In genomic region chr1:12064073-12064969, GRCh38 we compare ENCODE assay signal across 16 cellular contexts. TPM values are rescaled to one million over a fixed set of nuclear protein-coding genes. Genes with fewer than 3 reads are reported as not detected.
DNase-seq lines count a peak whose midpoint lies in the region; TF ChIP-seq lines count a peak whose summit lies in the region.
"Had no signal": no experiment of that assay in that cellular context is flagged by ENCODE, and none has a peak within 500 bp of the region (broad histone marks: within the 10 kb centered on the region; RNA-seq: fewer than 3 reads in every experiment).

No MANE protein-coding gene starts in this region.

- peak; percentile 23 for TF ChIP-seq POLR2A in GM19193 (IDR thresholded peaks at IDR 0.05; ENCODE audit: extremely low read depth, insufficient read depth, insufficient read length)

- H3K4me3 Mint-ChIP-seq in CD4-positive, alpha-beta memory T cell, result peak overlapping the region in 7 of 8 donors; percentile 38 to 78 (median 65)
- peak overlapping the region; percentile 85 for H3K4me3 Mint-ChIP-seq in activated CD4-positive, alpha-beta memory T cell treated with anti-CD3 and anti-CD28 coated beads for 36 hours
- H3K4me3 Mint-ChIP-seq in immature natural killer cell, result peak overlapping the region in 3 of 5 donors; percentile 5 to 51 (median 36)

- DNase-seq in CD4-positive, alpha-beta memory T cell, result no peak
- DNase-seq in activated CD4-positive, alpha-beta memory T cell treated with anti-CD3 and anti-CD28 coated beads for 36 hours, result no peak
- DNase-seq in immature natural killer cell (no peak), epidermal melanocyte (ENCODE audit: insufficient read length, low spot score) (no peak), glomerular visceral epithelial cell (ENCODE audit: extremely low spot score) (no peak), EL (no peak), nucleus accumbens (lab: John Stamatoyannopoulos, UW) (no peak)
- DNase-seq: COR-L47; mammary epithelial cell; Peyer's patch; psoas muscle; stimulated activated CD4-positive, alpha-beta T cell treated with anti-CD3 and anti-CD28 coated beads, Interleukin-2, amount 100 ng/mL, for 24 hours; stimulated activated naive CD4-positive, alpha-beta T cell treated with Interleukin-2 at 50 U/mL for 16 hours; T1000 had no signal

- CTCF ChIA-PET in CD4-positive, alpha-beta memory T cell (lab: Charles Lee; ENCODE audit: partially characterized antibody), result interaction anchor here (1.2 kb wide), 1 partner anchor 8 kb away, joined by 3 read pairs; no protein-coding TSS in a partner anchor
- CTCF ChIA-PET in activated CD4-positive, alpha-beta memory T cell treated with anti-CD3 and anti-CD28 coated beads for 36 hours (lab: Charles Lee), result no interaction called here

- peaks cover 31 to 53% (median 38%) of the 10 kb centered on the region in 4 donors for H3K4me1 Mint-ChIP-seq in CD4-positive, alpha-beta memory T cell
- peaks cover 75% of the 10 kb centered on the region for H3K4me1 Mint-ChIP-seq in activated CD4-positive, alpha-beta memory T cell treated with anti-CD3 and anti-CD28 coated beads for 36 hours (ENCODE audit: low read depth)
- H3K4me1 Mint-ChIP-seq in immature natural killer cell, result peaks cover 19 to 42% of the 10 kb centered on the region in 2 donors

- intact Hi-C loops in CD4-positive, alpha-beta memory T cell (cut with micrococcal nuclease), result no loop called here
- intact Hi-C loops in activated CD4-positive, alpha-beta memory T cell treated with anti-CD3 and anti-CD28 coated beads for 36 hours (cut with micrococcal nuclease), result no loop called here

- H3K4me1 ChIP-seq in CD4-positive, alpha-beta memory T cell (ENCODE audit: insufficient read depth, low read length), result peaks cover 57% of the 10 kb centered on the region
- H3K4me1 ChIP-seq: psoas muscle had no signal

- POLR2A ChIA-PET in CD4-positive, alpha-beta memory T cell (lab: Charles Lee; ENCODE audit: partially characterized antibody), result interaction anchor here (0.8 kb wide), 1 partner anchor 156 kb away, joined by 3 read pairs; no protein-coding TSS in a partner anchor
- POLR2A ChIA-PET in activated CD4-positive, alpha-beta memory T cell treated with anti-CD3 and anti-CD28 coated beads for 36 hours (lab: Charles Lee), result interaction anchor here (0.7 to 5.5 kb wide), 6 partner anchors 10 to 156 kb away, joined by 3 to 45 read pairs (median 8); no protein-coding TSS in a partner anchor

- no peak overlapping the region for H3K4me3 ChIP-seq in CD4-positive, alpha-beta memory T cell (ENCODE audit: low read length in 2 of 2)
- H3K4me3 ChIP-seq: hepatocyte, psoas muscle had no signal

- peaks cover 7% of the 10 kb centered on the region for H3K27me3 ChIP-seq in CD4-positive, alpha-beta memory T cell (ENCODE audit: insufficient read depth, low read length)

- peaks cover 30 to 40% of the 10 kb centered on the region in 2 donors for H3K27me3 Mint-ChIP-seq in CD4-positive, alpha-beta memory T cell
- H3K27me3 Mint-ChIP-seq in activated CD4-positive, alpha-beta memory T cell treated with anti-CD3 and anti-CD28 coated beads for 36 hours, result peaks cover 24% of the 10 kb centered on the region
- peaks cover 16 to 48% (median 24%) of the 10 kb centered on the region in 3 donors for H3K27me3 Mint-ChIP-seq in immature natural killer cell (ENCODE audit: low read depth in 3 of 3)

- no peak overlapping the region for H3K27ac Mint-ChIP-seq in CD4-positive, alpha-beta memory T cell
- peak overlapping the region; percentile 83 for H3K27ac Mint-ChIP-seq in activated CD4-positive, alpha-beta memory T cell treated with anti-CD3 and anti-CD28 coated beads for 36 hours
- no peak overlapping the region for H3K27ac Mint-ChIP-seq in immature natural killer cell

- no peaks in the 10 kb centered on the region for H3K9me3 ChIP-seq in CD4-positive, alpha-beta memory T cell (ENCODE audit: control insufficient read depth in 1 of 2, low read length in 2 of 2)
- H3K9me3 ChIP-seq: Peyer's patch, psoas muscle had no signal

- H3K9me3 Mint-ChIP-seq in CD4-positive, alpha-beta memory T cell, result peaks cover 0 to 3% (median 0%) of the 10 kb centered on the region in 8 donors
- no peaks in the 10 kb centered on the region for H3K9me3 Mint-ChIP-seq in activated CD4-positive, alpha-beta memory T cell treated with anti-CD3 and anti-CD28 coated beads for 36 hours
- H3K9me3 Mint-ChIP-seq in immature natural killer cell, result peaks cover 0 to 2% (median 0%) of the 10 kb centered on the region in 6 donors

- H3K36me3 Mint-ChIP-seq in CD4-positive, alpha-beta memory T cell, result no peaks in the 10 kb centered on the region
- peaks cover 20% of the 10 kb centered on the region for H3K36me3 Mint-ChIP-seq in activated CD4-positive, alpha-beta memory T cell treated with anti-CD3 and anti-CD28 coated beads for 36 hours
- H3K36me3 Mint-ChIP-seq in immature natural killer cell, result no peaks in the 10 kb centered on the region

- H3K36me3 ChIP-seq in CD4-positive, alpha-beta memory T cell (ENCODE audit: insufficient read depth, low read length), result no peaks in the 10 kb centered on the region
- H3K36me3 ChIP-seq: Peyer's patch had no signal

- no peak overlapping the region for H3K27ac ChIP-seq in CD4-positive, alpha-beta memory T cell (ENCODE audit: low read depth, low read length)
- H3K27ac ChIP-seq: hepatocyte, Peyer's patch, psoas muscle had no signal

RNA-seq across cellular contexts. Expression of gene TNFRSF8, which starts 1.2 kb away (rescaled TPM):
- not detected for total RNA-seq in CD4-positive, alpha-beta memory T cell
- not detected for polyA plus RNA-seq in CD4-positive, alpha-beta memory T cell
- total RNA-seq in activated CD4-positive, alpha-beta memory T cell treated with anti-CD3 and anti-CD28 coated beads for 36 hours, result 10 to 100 TPM; 31.1 to 33.2 TPM
- polyA plus RNA-seq in immature natural killer cell, result under 1 TPM in 1 of 3 donors, not detected in 2; 0.09 TPM
- total RNA-seq: hepatocyte, mammary epithelial cell, Peyer's patch had no signal
- polyA plus RNA-seq: hepatocyte had no signal

RNA-seq across cellular contexts. Expression of gene MIIP, which starts 45.0 kb away (rescaled TPM):
- 10 to 100 TPM; 34.7 to 35.6 TPM for total RNA-seq in CD4-positive, alpha-beta memory T cell
- polyA plus RNA-seq in CD4-positive, alpha-beta memory T cell, result 10 to 100 TPM; 26.4 to 27.0 TPM
- 10 to 100 TPM; 46.1 to 47.9 TPM for total RNA-seq in activated CD4-positive, alpha-beta memory T cell treated with anti-CD3 and anti-CD28 coated beads for 36 hours
- 10 to 100 TPM; 29.0 to 34.4 (median 32.4) TPM for polyA plus RNA-seq in immature natural killer cell

Comparison
In these comparisons a context has a peak if more than half of its experiments do, and no peak if none do; other contexts are left out.
1. RNA of gene TNFRSF8, which starts 1.2 kb away (total RNA-seq): 31.1 to 33.2 TPM in activated CD4-positive, alpha-beta memory T cell treated with anti-CD3 and anti-CD28 coated beads for 36 hours; not detected in CD4-positive, alpha-beta memory T cell; every median in the first group is over 10 times any median in the second.
2. Peak in every context shown above with its lines, with median percentiles within 50 percentile points of each other: H3K4me3 Mint-ChIP-seq.